In the genomic region with DNA sequence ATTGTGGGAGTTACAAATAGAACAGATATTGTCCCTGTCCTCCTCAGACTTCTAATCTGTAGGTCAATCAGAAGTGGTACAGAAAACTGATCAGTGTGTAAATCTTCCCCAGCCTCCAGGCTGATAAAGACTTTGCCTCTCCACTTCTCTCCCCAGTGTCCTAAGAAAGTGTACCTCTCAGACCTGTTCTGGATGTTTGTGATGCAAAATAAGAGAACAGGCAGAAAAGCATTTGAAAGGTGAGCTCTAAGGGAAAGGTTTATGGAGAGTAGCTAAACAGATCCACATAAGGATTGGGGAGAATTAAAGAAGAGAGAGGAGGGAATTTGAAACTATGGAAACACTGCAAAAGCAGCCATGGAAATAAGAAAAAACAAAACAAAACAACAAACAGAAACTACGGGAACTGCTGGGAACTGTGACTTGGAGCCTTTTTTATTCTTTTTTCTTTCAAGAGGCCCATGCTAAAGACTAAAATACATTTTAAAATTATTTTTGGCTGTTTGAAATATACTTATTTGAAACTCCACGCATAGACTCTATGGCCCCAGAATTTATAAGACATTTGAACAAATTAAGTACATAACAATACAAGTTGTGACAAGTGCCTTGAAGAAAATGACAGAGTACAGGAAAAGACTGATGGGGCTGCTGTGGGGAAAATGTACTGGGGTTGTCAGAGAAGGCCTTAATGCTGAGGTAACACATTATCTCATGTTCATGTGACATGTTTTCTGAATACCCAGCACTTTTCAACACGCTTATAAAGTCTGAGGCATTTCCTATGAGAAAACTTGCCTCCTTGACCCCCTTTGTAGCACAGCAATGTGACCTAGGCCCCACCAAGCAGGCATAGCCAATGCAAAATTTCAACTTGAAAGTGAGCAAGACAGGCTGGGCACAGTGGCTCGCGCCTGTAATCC, we compare ENCODE assay signal across 15 cellular contexts. TPM values are rescaled to one million over a fixed set of nuclear protein-coding genes. Genes with fewer than 3 reads are reported as not detected.
DNase-seq lines count a peak whose midpoint lies in the region; ATAC-seq and TF ChIP-seq lines count a peak whose summit lies in the region.
"Had no signal": no experiment of that assay in that cellular context is flagged by ENCODE, and none has a peak within 500 bp of the region (broad histone marks: within the 10 kb centered on the region; RNA-seq: fewer than 3 reads in every experiment).

No MANE protein-coding gene starts in this region.

- no peak overlapping the region for H3K23ac ChIP-seq in mesendoderm (ENCODE audit: low read length)

- peak overlapping the region; percentile 76 for H2BK120ac ChIP-seq in mesendoderm (ENCODE audit: low read depth, low read length)

- H3K4me3 ChIP-seq in breast epithelium (no peak overlapping the region), mesendoderm (ENCODE audit: low read length) (no peak overlapping the region)

- H3K4ac ChIP-seq in mesendoderm (ENCODE audit: low read depth, low read length) = peak overlapping the region; percentile 68

- peaks cover 50% of the 10 kb centered on the region for H3K4me1 Mint-ChIP-seq in activated naive CD4-positive, alpha-beta T cell treated with anti-CD3 and anti-CD28 coated beads, Interleukin-2, amount 50 U/mL, for 24 hours
- peaks cover 30% of the 10 kb centered on the region for H3K4me1 Mint-ChIP-seq in type B pancreatic cell (ENCODE audit: unreplicated experiment)

- H3K36me3 ChIP-seq in breast epithelium (no peaks in the 10 kb centered on the region), mesendoderm (ENCODE audit: control insufficient read depth, insufficient read depth, low read length) (no peaks in the 10 kb centered on the region)

- ATAC-seq in activated naive CD4-positive, alpha-beta T cell treated with anti-CD3 and anti-CD28 coated beads, Interleukin-2, amount 50 U/mL, for 72 hours = no peak
- no peak for ATAC-seq in HG02870 (IDR thresholded peaks at IDR 0.05; ENCODE audit: unreplicated experiment)
- ATAC-seq: HCT116 had no signal

- peak overlapping the region; percentile 40 for H3K56ac ChIP-seq in mesendoderm (ENCODE audit: low read length)

- H3K27ac ChIP-seq in breast epithelium = peak overlapping the region; percentile 33 to 56
- H3K27ac ChIP-seq in mesendoderm (ENCODE audit: low read depth, low read length) = no peak overlapping the region
- H3K27ac ChIP-seq: VCaP had no signal

- no peak overlapping the region for H2AK5ac ChIP-seq in mesendoderm (ENCODE audit: low read length)

- no peak overlapping the region for H4K5ac ChIP-seq in mesendoderm (ENCODE audit: low read length)

- peak overlapping the region; percentile 6 for H2BK5ac ChIP-seq in mesendoderm (ENCODE audit: low read length)

- no peak for TF ChIP-seq POLR2A in breast epithelium (IDR thresholded peaks at IDR 0.05)

- DNase-seq in activated naive CD4-positive, alpha-beta T cell treated with anti-CD3 and anti-CD28 coated beads, Interleukin-2, amount 50 U/mL, for 72 hours (ENCODE audit: low spot score in 2 of 2) = no peak
- DNase-seq in breast epithelium (ENCODE audit: low spot score in 2 of 2) = no peak
- DNase-seq in mesendoderm = no peak
- no peak for DNase-seq in type B pancreatic cell (ENCODE audit: extremely low spot score, unreplicated experiment)
- DNase-seq in activated CD4-positive, CD25-positive, alpha-beta regulatory T cell treated with anti-CD3 and anti-CD28 coated beads, Interleukin-2, amount 50 U/mL, for 72 hours = no peak
- DNase-seq in T1000 (lab: John Stamatoyannopoulos, UW) = no peak
- DNase-seq: activated effector memory CD4-positive, alpha-beta T cell treated with anti-CD3 and anti-CD28 coated beads, Interleukin-2, amount 50 U/mL, for 16 hours; foreskin melanocyte; NCI-H1436 treated with DMSO at 0.1 percent for 48 hours; NCI-H69; stimulated activated CD8-positive, alpha-beta memory T cell treated with anti-CD3 and anti-CD28 coated beads, Interleukin-4, amount 100 ng/mL, for 48 hours had no signal

- H3K27me3 ChIP-seq in breast epithelium = no peaks in the 10 kb centered on the region
- H3K27me3 ChIP-seq in mesendoderm (ENCODE audit: insufficient read depth, low read length, poor library complexity) = no peaks in the 10 kb centered on the region

- H3K79me1 ChIP-seq in mesendoderm (ENCODE audit: low read length) = no peaks in the 10 kb centered on the region

- H3K4me2 ChIP-seq in mesendoderm (ENCODE audit: low read length) = no peak overlapping the region

- H3K36me3 Mint-ChIP-seq in activated naive CD4-positive, alpha-beta T cell treated with anti-CD3 and anti-CD28 coated beads, Interleukin-2, amount 50 U/mL, for 24 hours = peaks cover 13% of the 10 kb centered on the region
- H3K36me3 Mint-ChIP-seq in activated naive CD4-positive, alpha-beta T cell treated with anti-CD3 and anti-CD28 coated beads, Interleukin-2, amount 50 U/mL, for 72 hours = peaks cover under 1 to 27% of the 10 kb centered on the region in 2 donors
- H3K36me3 Mint-ChIP-seq in type B pancreatic cell = peaks cover 4% of the 10 kb centered on the region

- H3K9me3 ChIP-seq in breast epithelium = no peaks in the 10 kb centered on the region

- intact Hi-C loops in breast epithelium (cut with DNase I; ENCODE audit: low total_unique reads) = no loop called here

- H3K9ac ChIP-seq in mesendoderm (ENCODE audit: low read length) = no peak overlapping the region

- no peaks in the 10 kb centered on the region for H3K27me3 Mint-ChIP-seq in activated naive CD4-positive, alpha-beta T cell treated with anti-CD3 and anti-CD28 coated beads, Interleukin-2, amount 50 U/mL, for 24 hours
- H3K27me3 Mint-ChIP-seq in type B pancreatic cell = no peaks in the 10 kb centered on the region

- H3K79me2 ChIP-seq in mesendoderm (ENCODE audit: control insufficient read depth, insufficient read depth, low read length) = no peaks in the 10 kb centered on the region

- H3K4me3 Mint-ChIP-seq in activated naive CD4-positive, alpha-beta T cell treated with anti-CD3 and anti-CD28 coated beads, Interleukin-2, amount 50 U/mL, for 24 hours = no peak overlapping the region
- no peak overlapping the region for H3K4me3 Mint-ChIP-seq in type B pancreatic cell

- WGBS in mesendoderm (ENCODE audit: extremely low coverage, insufficient coverage, low lambda C conversion rate) = no CpG with 5 or more reads among the region's 5 CpGs

- TF ChIP-seq CTCF in breast epithelium (IDR thresholded peaks at IDR 0.05) = no peak
- no peak for TF ChIP-seq CTCF in type B pancreatic cell (conservative IDR thresholded peaks at IDR 0.05)

- H2BK15ac ChIP-seq in mesendoderm (replicated peaks; ENCODE audit: low read depth) = peak overlapping the region; percentile 8

- H4K8ac ChIP-seq in mesendoderm (ENCODE audit: low read depth, low read length) = no peak overlapping the region

- H3K4me1 ChIP-seq in breast epithelium (no peaks in the 10 kb centered on the region), mesendoderm (ENCODE audit: control insufficient read depth, low read depth, low read length) (peaks cover 31% of the 10 kb centered on the region)

- peaks cover 5% of the 10 kb centered on the region for H3K9me3 Mint-ChIP-seq in activated naive CD4-positive, alpha-beta T cell treated with anti-CD3 and anti-CD28 coated beads, Interleukin-2, amount 50 U/mL, for 24 hours
- H3K9me3 Mint-ChIP-seq in activated naive CD4-positive, alpha-beta T cell treated with anti-CD3 and anti-CD28 coated beads, Interleukin-2, amount 50 U/mL, for 72 hours = no peaks in the 10 kb centered on the region
- no peaks in the 10 kb centered on the region for H3K9me3 Mint-ChIP-seq in type B pancreatic cell

- H3K18ac ChIP-seq in mesendoderm (ENCODE audit: low read length) = peak overlapping the region; percentile 55

- H3K27ac Mint-ChIP-seq in activated naive CD4-positive, alpha-beta T cell treated with anti-CD3 and anti-CD28 coated beads, Interleukin-2, amount 50 U/mL, for 24 hours = peak overlapping the region; percentile 60
- peak overlapping the region in 1 of 2 donors; percentile 4 for H3K27ac Mint-ChIP-seq in activated naive CD4-positive, alpha-beta T cell treated with anti-CD3 and anti-CD28 coated beads, Interleukin-2, amount 50 U/mL, for 72 hours
- H3K27ac Mint-ChIP-seq in type B pancreatic cell = peak overlapping the region; percentile 75

RNA-seq across cellular contexts. Expression of gene TRAF5, which starts 51.2 kb away (rescaled TPM):
- total RNA-seq in activated naive CD4-positive, alpha-beta T cell treated with anti-CD3 and anti-CD28 coated beads, Interleukin-2, amount 50 U/mL, for 72 hours = 10 to 100 TPM; 33.3 to 54.9 TPM
- total RNA-seq in breast epithelium = 10 to 100 TPM; 10.9 to 28.8 (median 21.8) TPM
- 8.8 TPM for polyA plus RNA-seq in mesendoderm (2013, experiment 1 of 2)
- 8.4 TPM for polyA plus RNA-seq in mesendoderm (2013, experiment 2 of 2)
- 14.0 and 17.9 TPM in 2 replicates for total RNA-seq in type B pancreatic cell (ENCODE audit: low replicate concordance)
